17 cellular contexts compared by ENCODE assay signal in the genomic region with DNA sequence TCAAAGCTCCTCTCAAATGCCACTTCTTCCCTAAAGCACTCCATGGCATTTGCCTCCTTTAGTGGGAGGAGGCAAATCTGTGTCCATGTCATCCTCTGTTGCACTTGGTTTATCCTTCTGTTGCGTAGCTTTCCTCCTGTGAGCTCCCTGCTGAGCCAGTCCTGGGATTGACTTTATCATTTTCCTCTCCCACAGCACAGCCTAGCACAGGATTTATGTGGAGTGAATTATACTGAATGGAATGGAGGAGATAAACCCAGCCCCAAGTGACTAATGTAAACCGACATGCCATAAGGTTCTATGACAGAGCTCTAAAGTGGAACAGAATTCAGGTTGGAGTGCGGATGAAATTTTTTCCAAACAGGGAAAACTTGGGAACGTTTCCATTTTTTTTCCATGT. TPM values are rescaled to one million over a fixed set of nuclear protein-coding genes. Genes with fewer than 3 reads are reported as not detected.
DNase-seq lines count a peak whose midpoint lies in the region; ATAC-seq and TF ChIP-seq lines count a peak whose summit lies in the region.
"Had no signal": no experiment of that assay in that cellular context is flagged by ENCODE, and none has a peak within 500 bp of the region (broad histone marks: within the 10 kb centered on the region; RNA-seq: fewer than 3 reads in every experiment).

No MANE protein-coding gene starts in this region.

- BruUV-seq in Calu3 (replicated peaks; lab: Mats Ljungman, UMichigan), result no TSS peak

- CTCF ChIA-PET in AG04449 (lab: Yijun Ruan, JAX) (no interaction called here), Calu3 (lab: Charles Lee) (no interaction called here)

- DNase-seq in AG04449 (ENCODE audit: low read depth, low spot score) (peak; percentile 52), HS-27A (ENCODE audit: low read depth) (peak; percentile 53), amniotic epithelial cell (ENCODE audit: low read depth) (peak; percentile 96), hepatic stellate cell (ENCODE audit: low spot score) (peak; percentile 42), Calu3 (no peak), heart left ventricle (no peak)
- DNase-seq in activated CD4-positive, alpha-beta T cell treated with anti-CD3 and anti-CD28 coated beads for 48 hours, result no peak
- DNase-seq: activated CD4-positive, alpha-beta T cell treated with anti-CD3 and anti-CD28 coated beads, Interleukin-2, amount 10 ng/mL, durations not matched to agents 24 days and 14 days; central memory CD4-positive, alpha-beta T cell; kidney glomerular epithelial cell; NCI-H82; stimulated activated CD4-positive, alpha-beta T cell treated with anti-CD3 and anti-CD28 coated beads, Interleukin-12 subunit alpha, Interleukin-12 subunit beta, amount 100 ng/mL, for 4 hours had no signal

- intact Hi-C loops in Calu3 (cut with micrococcal nuclease; ENCODE audit: unreplicated experiment), result no loop called here
- intact Hi-C loops in heart left ventricle (cut with DNase I), result no loop called here

- H3K36me3 Mint-ChIP-seq in Calu3 (ENCODE audit: insufficient read depth, unreplicated experiment), result no peaks in the 10 kb centered on the region
- H3K36me3 Mint-ChIP-seq: activated naive CD4-positive, alpha-beta T cell treated with anti-CD3 and anti-CD28 coated beads, Interleukin-2, amount 50 U/mL, for 72 hours had no signal

- H3K27me3 ChIP-seq in heart left ventricle, result no peaks in the 10 kb centered on the region

- no peaks in the 10 kb centered on the region for H3K4me1 Mint-ChIP-seq in Calu3 (ENCODE audit: low read depth, unreplicated experiment)
- H3K4me1 Mint-ChIP-seq: activated CD4-positive, alpha-beta T cell treated with anti-CD3 and anti-CD28 coated beads, Interleukin-2, amount 10 ng/mL, durations not matched to agents 24 days and 14 days had no signal

- H3K4me1 ChIP-seq in heart left ventricle, result no peaks in the 10 kb centered on the region
- H3K4me1 ChIP-seq: A549 had no signal

- no peak for TF ChIP-seq POLR2A in heart left ventricle (IDR thresholded peaks at IDR 0.05)

- no peaks in the 10 kb centered on the region for H3K36me3 ChIP-seq in heart left ventricle

- no peaks in the 10 kb centered on the region for H3K9me3 Mint-ChIP-seq in Calu3 (ENCODE audit: low read depth, unreplicated experiment)
- H3K9me3 Mint-ChIP-seq: activated CD4-positive, alpha-beta T cell treated with anti-CD3 and anti-CD28 coated beads, Interleukin-2, amount 10 ng/mL, durations not matched to agents 24 days and 14 days; activated naive CD4-positive, alpha-beta T cell treated with anti-CD3 and anti-CD28 coated beads, Interleukin-2, amount 50 U/mL, for 72 hours; T-helper 2 cell treated with Interferon-gamma antibody and Interleukin-4, amounts not matched to agents 5 μg/mL and 100 μg/mL, for 36 hours had no signal

- no peak overlapping the region for H3K4me3 Mint-ChIP-seq in Calu3 (ENCODE audit: low read depth, unreplicated experiment)
- H3K4me3 Mint-ChIP-seq: activated CD4-positive, alpha-beta T cell treated with anti-CD3 and anti-CD28 coated beads, Interleukin-2, amount 10 ng/mL, durations not matched to agents 24 days and 14 days; T-helper 2 cell treated with Interferon-gamma antibody and Interleukin-4, amounts not matched to agents 5 μg/mL and 100 μg/mL, for 36 hours had no signal

- no peak overlapping the region for H3K27ac ChIP-seq in heart left ventricle
- H3K27ac ChIP-seq: A549 had no signal

- H3K27ac Mint-ChIP-seq in Calu3 (ENCODE audit: unreplicated experiment), result no peak overlapping the region
- H3K27ac Mint-ChIP-seq: activated CD4-positive, alpha-beta T cell treated with anti-CD3 and anti-CD28 coated beads, Interleukin-2, amount 10 ng/mL, durations not matched to agents 24 days and 14 days; progenitor cell of endocrine pancreas; T-helper 2 cell treated with Interferon-gamma antibody and Interleukin-4, amounts not matched to agents 5 μg/mL and 100 μg/mL, for 36 hours had no signal

- TF ChIP-seq CTCF in AG04449 (IDR thresholded peaks at IDR 0.05; ENCODE audit: insufficient read depth, low read length, missing control alignments) (no peak), Calu3 (IDR thresholded peaks at IDR 0.05; ENCODE audit: unreplicated experiment) (no peak), heart left ventricle (IDR thresholded peaks at IDR 0.05) (no peak)

- peaks cover 22% of the 10 kb centered on the region for H3K27me3 Mint-ChIP-seq in Calu3 (ENCODE audit: unreplicated experiment)

- ATAC-seq in GM19324 (IDR thresholded peaks at IDR 0.05; ENCODE audit: low FRiP score, unreplicated experiment) (no peak), heart left ventricle (no peak)
- ATAC-seq: activated naive CD4-positive, alpha-beta T cell treated with anti-CD3 and anti-CD28 coated beads, Interleukin-2, amount 50 U/mL, for 72 hours had no signal

- H3K4me3 ChIP-seq in AG04449 (ENCODE audit: low read depth, low read length) (no peak overlapping the region), heart left ventricle (no peak overlapping the region)
- H3K4me3 ChIP-seq: A549 had no signal

- POLR2A ChIA-PET in AG04449 (lab: Yijun Ruan, JAX), result interaction anchor here (0.9 to 1.5 kb wide), 2 partner anchors 27 to 44 kb away, joined by 4 to 7 read pairs; partner anchors contain the start of gene TOMM5

- no peaks in the 10 kb centered on the region for H3K9me3 ChIP-seq in heart left ventricle
- H3K9me3 ChIP-seq: A549 had no signal

- WGBS in heart left ventricle, 4 donors, result 80 to 88% (median 81%) methylated on average over 4 of the region's 4 CpGs

RNA-seq across cellular contexts. Expression of gene TOMM5, which starts 26.4 kb away (rescaled TPM):
- total RNA-seq in Calu3 (2022) (49.3 and 55.8 TPM in 2 replicates), heart left ventricle (10 to 100 TPM; 39.7 to 64.2 (median 50.3) TPM)
- 100 to 1,000 TPM; 103 to 139 TPM for polyA plus RNA-seq in heart left ventricle

RNA-seq across cellular contexts. Expression of gene FRMPD1, which starts 31.9 kb away (rescaled TPM):
- total RNA-seq in Calu3 (2022) (not detected in 2 replicates), heart left ventricle (1 to 10 TPM in 5 of 9 donors, under 1 TPM in 4; 0.59 to 1.9 (median 1.0) TPM)
- polyA plus RNA-seq in heart left ventricle, result under 1 TPM; 0.03 to 0.30 TPM
- total RNA-seq: activated CD4-positive, alpha-beta T cell treated with anti-CD3 and anti-CD28 coated beads, Interleukin-2, amount 10 ng/mL, durations not matched to agents 24 days and 14 days; activated naive CD4-positive, alpha-beta T cell treated with anti-CD3 and anti-CD28 coated beads, Interleukin-2, amount 50 U/mL, for 72 hours had no signal

RNA-seq across cellular contexts. Expression of gene FBXO10, which starts 42.6 kb away (rescaled TPM):
- total RNA-seq in Calu3 (2022) (0.94 and 1.1 TPM in 2 replicates), heart left ventricle (1 to 10 TPM; 5.5 to 9.8 (median 7.3) TPM)
- 1 to 10 TPM; 2.4 to 6.0 TPM for polyA plus RNA-seq in heart left ventricle

Comparison
In these comparisons a context has a peak if more than half of its experiments do, and no peak if none do; other contexts are left out.
1. DNase-seq: peak in AG04449 (single experiment), HS-27A (single experiment), amniotic epithelial cell (single experiment) and hepatic stellate cell (single experiment); none in Calu3 (single experiment), activated CD4-positive, alpha-beta T cell treated with anti-CD3 and anti-CD28 coated beads for 48 hours (single experiment) and heart left ventricle (0 of 5).